In genomic region chr13:22214184-22214583, GRCh38 we compare ENCODE assay signal across 23 cellular contexts.
DNase-seq lines count a peak whose midpoint lies in the region; ATAC-seq, FAIRE-seq and TF ChIP-seq lines count a peak whose summit lies in the region.
"Had no signal": no experiment of that assay in that cellular context is flagged by ENCODE, and none has a peak within 500 bp of the region (broad histone marks: within the 10 kb centered on the region; RNA-seq: fewer than 3 reads in every experiment).

No MANE protein-coding gene starts in this region.

- H3K27ac Mint-ChIP-seq in CD4-positive, CD25-positive, alpha-beta regulatory T cell = peak overlapping the region in 2 of 3 donors; percentile 18 to 28
- peak overlapping the region; percentile 29 to 66 for H3K27ac Mint-ChIP-seq in T-cell
- H3K27ac Mint-ChIP-seq in naive thymus-derived CD8-positive, alpha-beta T cell = peak overlapping the region in 7 of 10 donors; percentile 27 to 77 (median 55)
- H3K27ac Mint-ChIP-seq: GM23338 had no signal

- H3K27me3 ChIP-seq in CD4-positive, CD25-positive, alpha-beta regulatory T cell (ENCODE audit: control insufficient read depth, insufficient read depth, low read length) = no peaks in the 10 kb centered on the region

- no peaks in the 10 kb centered on the region for H3K9me3 ChIP-seq in CD4-positive, CD25-positive, alpha-beta regulatory T cell (ENCODE audit: control insufficient read depth in 2 of 2, low read length in 2 of 2)
- H3K9me3 ChIP-seq in kidney (ENCODE audit: control insufficient read depth in 1 of 2, low read length in 2 of 2) = no peaks in the 10 kb centered on the region
- H3K9me3 ChIP-seq: Caco-2, HAP-1 had no signal

- H3K36me3 Mint-ChIP-seq in CD4-positive, CD25-positive, alpha-beta regulatory T cell = no peaks in the 10 kb centered on the region
- H3K36me3 Mint-ChIP-seq in T-cell = no peaks in the 10 kb centered on the region
- no peaks in the 10 kb centered on the region for H3K36me3 Mint-ChIP-seq in naive thymus-derived CD8-positive, alpha-beta T cell

- H3K9ac ChIP-seq in kidney (ENCODE audit: low read length in 2 of 2) = no peak overlapping the region

- POLR2A ChIA-PET in T-cell (lab: Charles Lee) = no interaction called here
- POLR2A ChIA-PET in naive thymus-derived CD8-positive, alpha-beta T cell (lab: Charles Lee) = interaction anchor here (1.7 kb wide), 1 partner anchor 22 kb away, joined by 4 read pairs; no protein-coding TSS in a partner anchor

- H3K4me3 Mint-ChIP-seq in CD4-positive, CD25-positive, alpha-beta regulatory T cell = peak overlapping the region in 1 of 4 donors; percentile 44
- H3K4me3 Mint-ChIP-seq in T-cell = no peak overlapping the region
- peak overlapping the region in 5 of 10 donors; percentile 8 to 45 (median 19) for H3K4me3 Mint-ChIP-seq in naive thymus-derived CD8-positive, alpha-beta T cell
- H3K4me3 Mint-ChIP-seq: GM23338 had no signal

- no peaks in the 10 kb centered on the region for H3K36me3 ChIP-seq in CD4-positive, CD25-positive, alpha-beta regulatory T cell (ENCODE audit: control insufficient read depth, insufficient read depth, low read length)
- H3K36me3 ChIP-seq in kidney (ENCODE audit: control insufficient read depth in 1 of 2, insufficient read depth in 2 of 2, low read length in 2 of 2) = no peaks in the 10 kb centered on the region
- H3K36me3 ChIP-seq: HAP-1 had no signal

- intact Hi-C loops in kidney (cut with DNase I) = no loop called here

- no peaks in the 10 kb centered on the region for H3K27me3 Mint-ChIP-seq in CD4-positive, CD25-positive, alpha-beta regulatory T cell
- no peaks in the 10 kb centered on the region for H3K27me3 Mint-ChIP-seq in T-cell
- H3K27me3 Mint-ChIP-seq in naive thymus-derived CD8-positive, alpha-beta T cell = no peaks in the 10 kb centered on the region

- TF ChIP-seq CTCF in kidney (IDR thresholded peaks at IDR 0.05; ENCODE audit: borderline replicate concordance, extremely low read depth, insufficient read depth) = no peak

- CTCF ChIA-PET in T-cell (lab: Charles Lee) = interaction anchor here in 1 of 2 donors (0.6 kb wide), 1 partner anchor 25 kb away, joined by 4 read pairs; no protein-coding TSS in a partner anchor

- ATAC-seq in CD4-positive, CD25-positive, alpha-beta regulatory T cell (ENCODE audit: low read depth in 2 of 2) = no peak
- peak in 3 of 4 experiments; percentile 43 to 79 (median 54) for ATAC-seq in T-cell (replicated peaks in 1 of 4)
- ATAC-seq in naive thymus-derived CD8-positive, alpha-beta T cell = peak; percentile 76 to 84
- ATAC-seq in GM21786 (IDR thresholded peaks at IDR 0.05; ENCODE audit: unreplicated experiment) = no peak
- ATAC-seq: GM23338 had no signal

- peaks cover 0 to 39% (median 2%) of the 10 kb centered on the region in 4 donors for H3K4me1 Mint-ChIP-seq in CD4-positive, CD25-positive, alpha-beta regulatory T cell
- H3K4me1 Mint-ChIP-seq in T-cell = peaks cover 38 to 46% (median 39%) of the 10 kb centered on the region in 3 donors
- H3K4me1 Mint-ChIP-seq in naive thymus-derived CD8-positive, alpha-beta T cell = peaks cover 20 to 43% (median 33%) of the 10 kb centered on the region in 4 donors

- no peak for DNase-seq in CD4-positive, CD25-positive, alpha-beta regulatory T cell
- peak; percentile 68 for DNase-seq in GDM1 (lab: John Stamatoyannopoulos, UW)
- DNase-seq in T-cell = peak in 2 of 34 experiments; percentile 8 to 21
- peak in 3 of 10 donors; percentile 8 to 43 (median 43) for DNase-seq in naive thymus-derived CD8-positive, alpha-beta T cell
- DNase-seq in NCI-H1105 treated with DMSO at 0.1 percent for 48 hours (lab: John Stamatoyannopoulos, UW) = no peak
- no peak for DNase-seq in kidney
- DNase-seq: C1 segment of cervical spinal cord, Caco-2, DND-41, NCI-H1092 treated with DMSO at 0.1 percent for 48 hours, NCI-H146, NCI-H2029, NCI-H2227 treated with DMSO at 0.1 percent for 48 hours, NCI-H510A treated with DMSO at 0.1 percent for 48 hours, NCI-H748 treated with DMSO at 0.1 percent for 48 hours, PC-9, RPMI8226, SHP77 had no signal

- peaks cover 0 to 2% (median 0%) of the 10 kb centered on the region in 7 donors for H3K9me3 Mint-ChIP-seq in CD4-positive, CD25-positive, alpha-beta regulatory T cell
- no peaks in the 10 kb centered on the region for H3K9me3 Mint-ChIP-seq in T-cell
- no peaks in the 10 kb centered on the region for H3K9me3 Mint-ChIP-seq in naive thymus-derived CD8-positive, alpha-beta T cell
- H3K9me3 Mint-ChIP-seq: GM23338 had no signal

- H3K4me1 ChIP-seq in CD4-positive, CD25-positive, alpha-beta regulatory T cell (ENCODE audit: control insufficient read depth, insufficient read depth, low read length, poor library complexity, severe bottlenecking) = no peaks in the 10 kb centered on the region
- no peaks in the 10 kb centered on the region for H3K4me1 ChIP-seq in kidney (ENCODE audit: control insufficient read depth in 1 of 2, insufficient read depth in 1 of 2, low read depth in 1 of 2, low read length in 2 of 2)
- H3K4me1 ChIP-seq: Caco-2, HAP-1 had no signal

- no peak overlapping the region for H3K27ac ChIP-seq in CD4-positive, CD25-positive, alpha-beta regulatory T cell (ENCODE audit: insufficient read depth, low read length, poor library complexity, severe bottlenecking)
- H3K27ac ChIP-seq in kidney (ENCODE audit: low read depth in 2 of 2, low read length in 2 of 2) = no peak overlapping the region
- H3K27ac ChIP-seq: PC-9, SK-N-MC had no signal

- H3K4me3 ChIP-seq in CD4-positive, CD25-positive, alpha-beta regulatory T cell (ENCODE audit: low read depth, low read length) = no peak overlapping the region
- no peak overlapping the region for H3K4me3 ChIP-seq in kidney (ENCODE audit: low read length in 2 of 2)
- H3K4me3 ChIP-seq: GM23338, HAP-1, PC-9, SK-N-MC had no signal

- FAIRE-seq in kidney (lab: Jason Lieb, UNC) = no peak
- FAIRE-seq: GM12891 had no signal

Comparison
In these comparisons a context has a peak if more than half of its experiments do, and no peak if none do; other contexts are left out.
1. ATAC-seq: peak in T-cell (3 of 4) and naive thymus-derived CD8-positive, alpha-beta T cell (2 of 2); none in CD4-positive, CD25-positive, alpha-beta regulatory T cell (0 of 2) and GM21786 (single experiment).
2. Peak in every context shown above with its lines, with median percentiles within 50 percentile points of each other: H3K27ac Mint-ChIP-seq.